8 cellular contexts compared by ENCODE assay signal in genomic region chr6:43076928-43077809, GRCh38. TPM values are rescaled to one million over a fixed set of nuclear protein-coding genes. Genes with fewer than 3 reads are reported as not detected.
DNase-seq lines count a peak whose midpoint lies in the region; ATAC-seq and TF ChIP-seq lines count a peak whose summit lies in the region.

No MANE protein-coding gene starts in this region.

- peak overlapping the region; percentile 92 for H3K9ac ChIP-seq in SK-N-MC (ENCODE audit: insufficient read length)

- TF ChIP-seq POLR2A in ovary (IDR thresholded peaks at IDR 0.05), result no peak

- H3K9me3 ChIP-seq in SK-N-MC (ENCODE audit: low read depth, low read length) (no peaks in the 10 kb centered on the region), ovary (no peaks in the 10 kb centered on the region)

- TF ChIP-seq EP300 in ovary (IDR thresholded peaks at IDR 0.05), result no peak

- H3K36me3 ChIP-seq in SK-N-MC (ENCODE audit: insufficient read depth, low read length), result no peaks in the 10 kb centered on the region
- no peaks in the 10 kb centered on the region for H3K36me3 ChIP-seq in ovary

- 2 to 3% (median 2%) methylated on average over 40 of the region's 40 CpGs for WGBS in ovary, 3 donors

- ATAC-seq in HG03039 (IDR thresholded peaks at IDR 0.05; ENCODE audit: unreplicated experiment) (no peak), GM21529 (IDR thresholded peaks at IDR 0.05; ENCODE audit: unreplicated experiment) (no peak)

- CTCF ChIA-PET in activated naive CD4-positive, alpha-beta T cell treated with anti-CD3 and anti-CD28 coated beads, Interleukin-2, amount 10 ng/mL, durations not matched to agents 7 days and 5 days (lab: Charles Lee), result interaction anchor here (1.3 to 1.5 kb wide), 2 partner anchors 67 to 175 kb away, joined by 4 to 8 read pairs; no protein-coding TSS in a partner anchor

- H3K27me3 Mint-ChIP-seq in activated naive CD4-positive, alpha-beta T cell treated with anti-CD3 and anti-CD28 coated beads, Interleukin-2, amount 10 ng/mL, durations not matched to agents 7 days and 5 days, result peaks cover 71% of the 10 kb centered on the region

- H3K27ac Mint-ChIP-seq in activated naive CD4-positive, alpha-beta T cell treated with anti-CD3 and anti-CD28 coated beads, Interleukin-2, amount 10 ng/mL, durations not matched to agents 7 days and 5 days, result no peak overlapping the region

- peak overlapping the region; percentile 53 for H3K4me3 Mint-ChIP-seq in activated naive CD4-positive, alpha-beta T cell treated with anti-CD3 and anti-CD28 coated beads, Interleukin-2, amount 10 ng/mL, durations not matched to agents 7 days and 5 days

- no peaks in the 10 kb centered on the region for H3K9me3 Mint-ChIP-seq in activated naive CD4-positive, alpha-beta T cell treated with anti-CD3 and anti-CD28 coated beads, Interleukin-2, amount 10 ng/mL, durations not matched to agents 7 days and 5 days

- intact Hi-C loops in ovary (cut with DNase I), result loop anchor here in 2 of 4 donors (5.0 to 10.0 kb wide), 2 partner anchors 45 to 48 kb away; no protein-coding TSS in a partner anchor

- H3K4me1 ChIP-seq in ovary (ENCODE audit: insufficient read depth), result peaks cover 15% of the 10 kb centered on the region

- peaks cover 3% of the 10 kb centered on the region for H3K36me3 Mint-ChIP-seq in activated naive CD4-positive, alpha-beta T cell treated with anti-CD3 and anti-CD28 coated beads, Interleukin-2, amount 10 ng/mL, durations not matched to agents 7 days and 5 days

- TF ChIP-seq CTCF in fibroblast of pulmonary artery (IDR thresholded peaks at IDR 0.05; ENCODE audit: low read length, missing control alignments) (no peak), ovary (IDR thresholded peaks at IDR 0.05) (no peak)

- no peak for DNase-seq in activated naive CD4-positive, alpha-beta T cell treated with anti-CD3 and anti-CD28 coated beads, Interleukin-2, amount 10 ng/mL, durations not matched to agents 7 days and 5 days
- DNase-seq in activated naive CD4-positive, alpha-beta T cell treated with anti-CD3 and anti-CD28 coated beads, Interleukin-2, amount 50 U/mL, for 16 hours, result no peak
- DNase-seq in SK-N-MC (ENCODE audit: low read depth, low spot score) (no peak), fibroblast of pulmonary artery (ENCODE audit: low read depth) (peak; percentile 44), ovary (peak; percentile 38 to 66 (median 55)), ureter (ENCODE audit: low spot score) (no peak)

- H3K4me3 ChIP-seq in SK-N-MC, result peak overlapping the region; percentile 98
- peak overlapping the region; percentile 81 for H3K4me3 ChIP-seq in fibroblast of pulmonary artery (replicated peaks; ENCODE audit: low read depth, low read length)
- H3K4me3 ChIP-seq in ovary, result peak overlapping the region; percentile 68

- H3K27me3 ChIP-seq in ovary, result no peaks in the 10 kb centered on the region

- peaks cover 2% of the 10 kb centered on the region for H3K4me1 Mint-ChIP-seq in activated naive CD4-positive, alpha-beta T cell treated with anti-CD3 and anti-CD28 coated beads, Interleukin-2, amount 10 ng/mL, durations not matched to agents 7 days and 5 days

- H3K27ac ChIP-seq in SK-N-MC (no peak overlapping the region), ovary (peak overlapping the region; percentile 49 to 66)

RNA-seq across cellular contexts. Expression of gene PTK7, which starts 1.1 kb away (rescaled TPM):
- total RNA-seq in ovary (100 to 1,000 TPM in 4 of 7 donors, 10 to 100 TPM in 3; 65.7 to 167 (median 105) TPM), ureter (52.0 TPM)
- polyA plus RNA-seq in ovary, result 10 to 100 TPM; 44.4 to 79.6 TPM

RNA-seq across cellular contexts. Expression of gene KLC4, which starts 17.7 kb away (rescaled TPM):
- 10 to 100 TPM; 17.8 to 29.8 (median 24.7) TPM for total RNA-seq in ovary
- polyA plus RNA-seq in ovary, result 10 to 100 TPM; 14.7 to 27.2 TPM
- 23.8 TPM for total RNA-seq in ureter

RNA-seq across cellular contexts. Expression of gene MRPL2, which starts 17.9 kb away (rescaled TPM):
- total RNA-seq in ovary, result 10 to 100 TPM; 11.5 to 56.7 (median 47.3) TPM
- 10 to 100 TPM; 37.2 to 55.6 TPM for polyA plus RNA-seq in ovary
- total RNA-seq in ureter, result 33.0 TPM

RNA-seq across cellular contexts. Expression of gene CUL7, which starts 23.5 kb away (rescaled TPM):
- total RNA-seq in ovary (10 to 100 TPM; 15.6 to 29.1 (median 25.0) TPM), ureter (28.8 TPM)
- 10 to 100 TPM in 1 of 2 donors, 1 to 10 TPM in 1; 9.3 to 13.9 TPM for polyA plus RNA-seq in ovary

RNA-seq across cellular contexts. Expression of gene RRP36, which starts 55.7 kb away (rescaled TPM):
- total RNA-seq in ovary (10 to 100 TPM; 24.7 to 50.4 (median 36.0) TPM), ureter (58.9 TPM)
- 10 to 100 TPM; 23.6 to 58.7 TPM for polyA plus RNA-seq in ovary

Comparison
In these comparisons a context has a peak if more than half of its experiments do, and no peak if none do; other contexts are left out.
1. DNase-seq: peak in fibroblast of pulmonary artery (single experiment) and ovary (5 of 5); none in activated naive CD4-positive, alpha-beta T cell treated with anti-CD3 and anti-CD28 coated beads, Interleukin-2, amount 10 ng/mL, durations not matched to agents 7 days and 5 days (single experiment), activated naive CD4-positive, alpha-beta T cell treated with anti-CD3 and anti-CD28 coated beads, Interleukin-2, amount 50 U/mL, for 16 hours (single experiment), SK-N-MC (single experiment) and ureter (single experiment).
2. Peak in every context shown above with its lines, with median percentiles within 50 percentile points of each other: H3K4me3 ChIP-seq.